In the genomic region with DNA sequence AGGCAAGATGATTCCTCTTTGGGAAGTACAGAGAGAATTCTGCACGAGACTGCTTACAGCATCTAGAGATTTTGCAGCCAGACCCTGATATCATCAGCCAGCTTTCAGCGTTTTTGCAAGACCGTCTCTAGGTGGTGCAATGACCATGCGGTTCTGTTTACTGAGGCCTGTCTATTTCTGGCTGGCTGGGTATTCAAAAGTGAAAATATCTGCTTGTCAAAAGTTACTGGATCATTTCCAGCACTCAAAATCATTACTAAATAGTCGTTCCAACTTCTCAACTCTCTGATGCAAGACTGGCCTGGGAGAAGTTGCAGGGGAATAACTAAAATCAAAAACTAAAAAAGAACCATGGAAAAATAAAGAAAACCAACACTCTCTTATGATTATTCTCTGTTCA, we compare ENCODE assay signal across 8 cellular contexts.
DNase-seq lines count a peak whose midpoint lies in the region; ATAC-seq and TF ChIP-seq lines count a peak whose summit lies in the region.

No MANE protein-coding gene starts in this region.

- H3K36me3 Mint-ChIP-seq in CD8-positive, alpha-beta T cell: peaks cover 92% of the 10 kb centered on the region

- H3K27ac Mint-ChIP-seq in CD8-positive, alpha-beta T cell: peak overlapping the region; percentile 8

- ATAC-seq in CD8-positive, alpha-beta T cell: peak; percentile 54
- ATAC-seq in GM18867 (IDR thresholded peaks at IDR 0.05; ENCODE audit: unreplicated experiment): peak; percentile 69
- peak; percentile 80 for ATAC-seq in HG03066 (IDR thresholded peaks at IDR 0.05; ENCODE audit: low read depth, unreplicated experiment)
- peak; percentile 90 for ATAC-seq in sciatic nerve

- no peaks in the 10 kb centered on the region for H3K27me3 Mint-ChIP-seq in CD8-positive, alpha-beta T cell (ENCODE audit: low read depth)

- H2AFZ ChIP-seq in hepatocyte: no peak overlapping the region

- H3K4me3 ChIP-seq in CD8-positive, alpha-beta T cell (ENCODE audit: low read depth, low read length): no peak overlapping the region
- no peak overlapping the region for H3K4me3 ChIP-seq in hepatocyte

- no peak for TF ChIP-seq CTCF in CD8-positive, alpha-beta T cell (IDR thresholded peaks at IDR 0.05)
- peak; percentile 79 for TF ChIP-seq CTCF in hepatocyte (IDR thresholded peaks at IDR 0.05; ENCODE audit: poor library complexity)

- H3K9me2 ChIP-seq in hepatocyte (replicated peaks; ENCODE audit: insufficient read depth): no peaks in the 10 kb centered on the region

- no peak overlapping the region for H3K4me3 Mint-ChIP-seq in CD8-positive, alpha-beta T cell

- H3K27me3 ChIP-seq in CD8-positive, alpha-beta T cell (ENCODE audit: insufficient read depth, low read length): no peaks in the 10 kb centered on the region
- H3K27me3 ChIP-seq in hepatocyte: no peaks in the 10 kb centered on the region

- no peaks in the 10 kb centered on the region for H3K4me1 Mint-ChIP-seq in CD8-positive, alpha-beta T cell (ENCODE audit: low read depth)

- no peaks in the 10 kb centered on the region for H3K9me3 ChIP-seq in CD8-positive, alpha-beta T cell (ENCODE audit: low read length)
- no peaks in the 10 kb centered on the region for H3K9me3 ChIP-seq in hepatocyte (ENCODE audit: low read depth)

- POLR2A ChIA-PET in CD8-positive, alpha-beta T cell (lab: Charles Lee): no interaction called here

- 12% methylated on average over 5 of the region's 5 CpGs for WGBS in hepatocyte (ENCODE audit: low lambda C conversion rate, missing lambda C conversion rate)

- H3K4me2 ChIP-seq in hepatocyte: peak overlapping the region; percentile 11

- no peaks in the 10 kb centered on the region for H3K9me3 Mint-ChIP-seq in CD8-positive, alpha-beta T cell

- no peak overlapping the region for H3K27ac ChIP-seq in CD8-positive, alpha-beta T cell (ENCODE audit: low read depth, low read length)
- H3K27ac ChIP-seq in hepatocyte: peak overlapping the region; percentile 67

- no peaks in the 10 kb centered on the region for H3K4me1 ChIP-seq in CD8-positive, alpha-beta T cell (ENCODE audit: insufficient read depth, low read length)
- H3K4me1 ChIP-seq in hepatocyte (ENCODE audit: insufficient read depth): peaks cover 30% of the 10 kb centered on the region

- no peaks in the 10 kb centered on the region for H4K20me1 ChIP-seq in hepatocyte (ENCODE audit: insufficient read depth, poor library complexity, severe bottlenecking)

- DNase-seq in CD8-positive, alpha-beta T cell: peak in 3 of 7 experiments; percentile 31 to 56 (median 37)
- DNase-seq in NCI-H774 (lab: John Stamatoyannopoulos, UW) (peak; percentile 45), amniotic epithelial cell (ENCODE audit: low read depth) (peak; percentile 90), hepatocyte (ENCODE audit: low spot score) (peak; percentile 84), sciatic nerve (ENCODE audit: low spot score) (peak; percentile 79), 8988T (no peak)

- CTCF ChIA-PET in CD8-positive, alpha-beta T cell (lab: Charles Lee): interaction anchor here (1.1 to 3.6 kb wide), 5 partner anchors 9 to 702 kb away, joined by 3 to 21 read pairs (median 3); no protein-coding TSS in a partner anchor

- H3K36me3 ChIP-seq in CD8-positive, alpha-beta T cell (ENCODE audit: insufficient read depth, low read length): peaks cover 8% of the 10 kb centered on the region
- no peaks in the 10 kb centered on the region for H3K36me3 ChIP-seq in hepatocyte (replicated peaks; ENCODE audit: insufficient read depth, low read depth)

- intact Hi-C loops in CD8-positive, alpha-beta T cell (cut with DNase I, micrococcal nuclease): loop anchor here (1.0 to 10.0 kb wide), 5 partner anchors 145 to 626 kb away; no protein-coding TSS in a partner anchor
- intact Hi-C loops in sciatic nerve (cut with DNase I): no loop called here

- no peaks in the 10 kb centered on the region for H3K79me2 ChIP-seq in hepatocyte
